Comparison of ENCODE assay signal across 2 cellular contexts in the genomic region with DNA sequence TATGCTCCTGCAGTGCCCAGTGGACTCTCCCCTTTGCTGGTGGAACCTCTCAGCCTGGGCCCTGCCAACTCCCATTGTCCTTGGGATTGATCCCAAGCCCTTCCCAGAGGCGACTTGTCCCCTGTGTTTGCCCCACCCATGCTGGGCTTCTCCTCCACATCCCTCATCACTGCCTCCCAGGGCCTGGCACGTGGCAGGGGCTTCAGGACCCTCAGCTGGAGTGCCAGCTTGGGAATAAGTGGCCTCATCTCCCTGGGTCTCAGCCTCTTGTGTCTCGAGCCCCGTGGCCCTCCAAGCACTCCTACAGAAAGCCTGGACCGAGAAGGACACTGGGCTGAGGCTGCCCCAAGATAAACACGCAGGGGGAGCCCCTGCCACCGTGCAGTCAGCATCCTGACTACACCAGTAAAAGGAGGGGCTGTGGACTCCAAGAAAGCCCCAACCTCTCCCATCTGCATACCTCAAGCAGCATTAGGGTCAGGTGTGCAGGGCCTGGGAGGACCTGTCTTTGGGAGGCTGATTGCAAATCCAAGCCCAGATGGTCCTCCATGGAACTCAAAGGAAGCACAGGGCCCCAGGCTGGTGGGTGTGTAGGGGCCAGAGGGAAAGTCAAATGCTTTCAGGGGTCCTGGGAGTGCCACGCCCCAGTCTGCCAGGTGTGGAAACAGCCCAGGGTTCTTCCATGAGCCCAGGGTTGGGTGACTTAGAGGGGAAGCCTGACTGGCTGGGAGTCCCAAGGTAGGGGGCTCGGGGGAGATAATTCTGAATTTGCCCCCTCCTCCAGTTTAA.
TF ChIP-seq lines count a peak whose summit lies in the region.

No MANE protein-coding gene starts in this region.

TF ChIP-seq in SK-N-SH, 30 proteins besides CTCF, POLR2A, EP300 and RAD21:
- TF ChIP-seq GABPA (IDR thresholded peaks at IDR 0.05; ENCODE audit: low read depth), result no peak
- TF ChIP-seq, protein P1, sequence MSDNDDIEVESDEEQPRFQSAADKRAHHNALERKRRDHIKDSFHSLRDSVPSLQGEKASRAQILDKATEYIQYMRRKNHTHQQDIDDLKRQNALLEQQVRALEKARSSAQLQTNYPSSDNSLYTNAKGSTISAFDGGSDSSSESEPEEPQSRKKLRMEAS (IDR thresholded peaks at IDR 0.05; ENCODE audit: low read depth), result no peak
- TF ChIP-seq, protein P2, sequence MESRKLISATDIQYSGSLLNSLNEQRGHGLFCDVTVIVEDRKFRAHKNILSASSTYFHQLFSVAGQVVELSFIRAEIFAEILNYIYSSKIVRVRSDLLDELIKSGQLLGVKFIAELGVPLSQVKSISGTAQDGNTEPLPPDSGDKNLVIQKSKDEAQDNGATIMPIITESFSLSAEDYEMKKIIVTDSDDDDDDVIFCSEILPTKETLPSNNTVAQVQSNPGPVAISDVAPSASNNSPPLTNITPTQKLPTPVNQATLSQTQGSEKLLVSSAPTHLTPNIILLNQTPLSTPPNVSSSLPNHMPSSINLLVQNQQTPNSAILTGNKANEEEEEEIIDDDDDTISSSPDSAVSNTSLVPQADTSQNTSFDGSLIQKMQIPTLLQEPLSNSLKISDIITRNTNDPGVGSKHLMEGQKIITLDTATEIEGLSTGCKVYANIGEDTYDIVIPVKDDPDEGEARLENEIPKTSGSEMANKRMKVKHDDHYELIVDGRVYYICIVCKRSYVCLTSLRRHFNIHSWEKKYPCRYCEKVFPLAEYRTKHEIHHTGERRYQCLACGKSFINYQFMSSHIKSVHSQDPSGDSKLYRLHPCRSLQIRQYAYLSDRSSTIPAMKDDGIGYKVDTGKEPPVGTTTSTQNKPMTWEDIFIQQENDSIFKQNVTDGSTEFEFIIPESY (IDR thresholded peaks at IDR 0.05; ENCODE audit: borderline replicate concordance, low read depth), result no peak
- TF ChIP-seq CHD2 (IDR thresholded peaks at IDR 0.05; ENCODE audit: low read length, partially characterized antibody), result no peak
- TF ChIP-seq MXI1 (IDR thresholded peaks at IDR 0.05; ENCODE audit: low read depth, low read length), result no peak

TF ChIP-seq in SK-N-SH treated with all-trans-retinoic acid at 6 μM for 48 hours, 23 proteins besides CTCF, POLR2A, EP300 and RAD21:
- TF ChIP-seq RARB (CRISPR knock-in tag; IDR thresholded peaks at IDR 0.05), result no peak
- TF ChIP-seq ZNF565 (CRISPR knock-in tag; conservative IDR thresholded peaks at IDR 0.05; ENCODE audit: low read depth), result no peak
- no peak for TF ChIP-seq OSR1 (CRISPR knock-in tag; IDR thresholded peaks at IDR 0.05)
- TF ChIP-seq TCF4 (CRISPR knock-in tag; IDR thresholded peaks at IDR 0.05; ENCODE audit: borderline replicate concordance), result no peak
- TF ChIP-seq PPARA (CRISPR knock-in tag; IDR thresholded peaks at IDR 0.05; ENCODE audit: borderline replicate concordance), result no peak
- no peak for TF ChIP-seq ARNTL (CRISPR knock-in tag; IDR thresholded peaks at IDR 0.05; ENCODE audit: borderline replicate concordance, low read depth)
- TF ChIP-seq SNAI2 (CRISPR knock-in tag; IDR thresholded peaks at IDR 0.05), result no peak
- no peak for TF ChIP-seq BACH2 (CRISPR knock-in tag; IDR thresholded peaks at IDR 0.05; ENCODE audit: borderline replicate concordance)
- TF ChIP-seq ZFP3 (CRISPR knock-in tag; IDR thresholded peaks at IDR 0.05), result no peak
- TF ChIP-seq, protein P3, sequence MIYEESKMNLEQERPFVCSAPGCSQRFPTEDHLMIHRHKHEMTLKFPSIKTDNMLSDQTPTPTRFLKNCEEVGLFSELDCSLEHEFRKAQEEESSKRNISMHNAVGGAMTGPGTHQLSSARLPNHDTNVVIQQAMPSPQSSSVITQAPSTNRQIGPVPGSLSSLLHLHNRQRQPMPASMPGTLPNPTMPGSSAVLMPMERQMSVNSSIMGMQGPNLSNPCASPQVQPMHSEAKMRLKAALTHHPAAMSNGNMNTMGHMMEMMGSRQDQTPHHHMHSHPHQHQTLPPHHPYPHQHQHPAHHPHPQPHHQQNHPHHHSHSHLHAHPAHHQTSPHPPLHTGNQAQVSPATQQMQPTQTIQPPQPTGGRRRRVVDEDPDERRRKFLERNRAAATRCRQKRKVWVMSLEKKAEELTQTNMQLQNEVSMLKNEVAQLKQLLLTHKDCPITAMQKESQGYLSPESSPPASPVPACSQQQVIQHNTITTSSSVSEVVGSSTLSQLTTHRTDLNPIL (CRISPR knock-in tag; IDR thresholded peaks at IDR 0.05; ENCODE audit: low read depth), result no peak
